ENCODE assay signal across 8 cellular contexts in the genomic region with DNA sequence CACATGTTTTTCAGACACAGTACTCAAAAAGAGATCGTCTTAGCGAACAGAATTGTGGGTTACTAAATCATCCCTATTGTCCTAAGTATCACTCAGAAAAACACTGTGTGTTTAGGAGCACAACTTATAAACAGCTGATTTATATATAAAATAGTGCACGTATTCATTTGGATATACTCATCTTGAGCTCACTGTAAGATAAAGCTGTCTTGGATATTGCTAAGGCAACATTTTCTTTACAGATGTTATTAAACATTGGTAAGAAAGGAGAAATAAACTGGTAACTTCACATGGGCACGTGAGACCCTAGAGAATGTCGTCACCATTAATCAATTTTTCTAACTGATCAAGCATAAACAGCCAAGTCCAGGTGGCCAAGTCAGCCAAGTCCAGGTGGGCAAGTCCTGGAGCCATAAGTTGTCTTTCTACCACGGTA. TPM values are rescaled to one million over a fixed set of nuclear protein-coding genes. Genes with fewer than 3 reads are reported as not detected.
DNase-seq lines count a peak whose midpoint lies in the region; ATAC-seq and TF ChIP-seq lines count a peak whose summit lies in the region.

No MANE protein-coding gene starts in this region.

- H3K9me3 ChIP-seq in PC-3 (ENCODE audit: low read length) = no peaks in the 10 kb centered on the region
- H3K9me3 ChIP-seq in fibroblast of lung (ENCODE audit: control insufficient read depth, insufficient read depth, low read depth, low read length) = no peaks in the 10 kb centered on the region

- H3K79me2 ChIP-seq in PC-3 (ENCODE audit: low read length) (peaks cover 60% of the 10 kb centered on the region), fibroblast of lung (ENCODE audit: control insufficient read depth, insufficient read depth, low read length) (peaks cover 5% of the 10 kb centered on the region)

- H3K4me1 Mint-ChIP-seq in activated CD4-positive, alpha-beta T cell treated with anti-CD3 and anti-CD28 coated beads, Interleukin-2, amount 10 ng/mL, durations not matched to agents 7 days and 5 days = peaks cover 17% of the 10 kb centered on the region

- H4K20me1 ChIP-seq in PC-3 (ENCODE audit: low read length) (peaks cover 29% of the 10 kb centered on the region), fibroblast of lung (ENCODE audit: control insufficient read depth, extremely low read depth, insufficient read depth, low read length) (no peaks in the 10 kb centered on the region)

- no peak for TF ChIP-seq CTCF in PC-3 (conservative IDR thresholded peaks at IDR 0.05; ENCODE audit: low read depth, low read length)
- no peak for TF ChIP-seq CTCF in fibroblast of lung (conservative IDR thresholded peaks at IDR 0.05 in 1 of 2, IDR thresholded peaks at IDR 0.05 in 1 of 2; ENCODE audit: low read depth in 1 of 2, low read length in 2 of 2)
- TF ChIP-seq CTCF in retinal pigment epithelial cell (conservative IDR thresholded peaks at IDR 0.05; ENCODE audit: low read depth, low read length) = no peak

- BruUV-seq in PC-3 (replicated peaks; lab: Mats Ljungman, UMichigan) = TSS peak; percentile 23

- H3K27ac Mint-ChIP-seq in activated CD4-positive, alpha-beta T cell treated with anti-CD3 and anti-CD28 coated beads, Interleukin-2, amount 10 ng/mL, durations not matched to agents 7 days and 5 days = peak overlapping the region; percentile 75

- H3K9ac ChIP-seq in PC-3 (ENCODE audit: low read length) = peak overlapping the region; percentile 75
- peak overlapping the region; percentile 65 for H3K9ac ChIP-seq in fibroblast of lung (ENCODE audit: insufficient read depth, low read length)

- peaks cover 61% of the 10 kb centered on the region for H3K27me3 Mint-ChIP-seq in activated CD4-positive, alpha-beta T cell treated with anti-CD3 and anti-CD28 coated beads, Interleukin-2, amount 10 ng/mL, durations not matched to agents 7 days and 5 days

- CTCF ChIA-PET in activated CD4-positive, alpha-beta T cell treated with anti-CD3 and anti-CD28 coated beads, Interleukin-2, amount 10 ng/mL, durations not matched to agents 7 days and 5 days (lab: Charles Lee) = no interaction called here
- CTCF ChIA-PET in PC-3 (lab: Charles Lee) = interaction anchor here (0.6 to 1.0 kb wide), 2 partner anchors 156 to 1010 kb away, joined by 3 to 4 read pairs; no protein-coding TSS in a partner anchor

- no peaks in the 10 kb centered on the region for H3K27me3 ChIP-seq in PC-3 (ENCODE audit: low read length)
- H3K27me3 ChIP-seq in fibroblast of lung (ENCODE audit: control insufficient read depth, insufficient read depth, low read length) = no peaks in the 10 kb centered on the region

- H3K9me2 ChIP-seq in PC-3 (replicated peaks; ENCODE audit: low read length) = no peaks in the 10 kb centered on the region

- H3K4me2 ChIP-seq in PC-3 (ENCODE audit: low read length) (peak overlapping the region; percentile 90), fibroblast of lung (ENCODE audit: extremely low read depth, insufficient read depth, low read length) (peak overlapping the region; percentile 96)

- DNase-seq in activated CD4-positive, alpha-beta T cell treated with anti-CD3 and anti-CD28 coated beads, Interleukin-2, amount 10 ng/mL, durations not matched to agents 7 days and 5 days = no peak
- DNase-seq in activated CD4-positive, alpha-beta T cell treated with anti-CD3 and anti-CD28 coated beads, Interleukin-2, amount 50 U/mL, for 1 hour = no peak
- DNase-seq in PC-3 = peak; percentile 38
- DNase-seq in fibroblast of lung (ENCODE audit: low read depth in 2 of 2) = no peak
- DNase-seq in retinal pigment epithelial cell (ENCODE audit: low read depth) = no peak

- H3K36me3 ChIP-seq in PC-3 (ENCODE audit: low read depth, low read length) (no peaks in the 10 kb centered on the region), fibroblast of lung (ENCODE audit: control insufficient read depth, insufficient read depth, low read length) (no peaks in the 10 kb centered on the region)

- POLR2A ChIA-PET in activated CD4-positive, alpha-beta T cell treated with anti-CD3 and anti-CD28 coated beads, Interleukin-2, amount 10 ng/mL, durations not matched to agents 7 days and 5 days (lab: Charles Lee) = no interaction called here
- POLR2A ChIA-PET in PC-3 (lab: Charles Lee; ENCODE audit: unreplicated experiment) = no interaction called here

- ATAC-seq in PC-3 (no peak), HG02759 (IDR thresholded peaks at IDR 0.05; ENCODE audit: unreplicated experiment) (no peak), GM21576 (IDR thresholded peaks at IDR 0.05; ENCODE audit: unreplicated experiment) (no peak), HG03439 (IDR thresholded peaks at IDR 0.05; ENCODE audit: unreplicated experiment) (no peak)

- H3K27ac ChIP-seq in PC-3 (ENCODE audit: low read length) (peak overlapping the region; percentile 67), fibroblast of lung (ENCODE audit: insufficient read depth, low read length) (peak overlapping the region; percentile 52)

- peaks cover 4% of the 10 kb centered on the region for H3F3A ChIP-seq in PC-3 (ENCODE audit: low read length, unreplicated experiment)

- H3K36me3 Mint-ChIP-seq in activated CD4-positive, alpha-beta T cell treated with anti-CD3 and anti-CD28 coated beads, Interleukin-2, amount 10 ng/mL, durations not matched to agents 7 days and 5 days (ENCODE audit: low read depth) = no peaks in the 10 kb centered on the region

- H3K4me3 ChIP-seq in PC-3 (ENCODE audit: low read length) (peak overlapping the region; percentile 87), fibroblast of lung (replicated peaks in 1 of 4; ENCODE audit: control extremely low read depth in 1 of 4, insufficient read depth in 1 of 4, low read depth in 3 of 4, low read length in 4 of 4) (peak overlapping the region; percentile 75 to 91 (median 86)), retinal pigment epithelial cell (ENCODE audit: low read length) (peak overlapping the region; percentile 79)

- H3K4me3 Mint-ChIP-seq in activated CD4-positive, alpha-beta T cell treated with anti-CD3 and anti-CD28 coated beads, Interleukin-2, amount 10 ng/mL, durations not matched to agents 7 days and 5 days = peak overlapping the region; percentile 71

- intact Hi-C loops in PC-3 (cut with micrococcal nuclease) = loop anchor here (2.0 kb wide), 1 partner anchor 50 kb away; no protein-coding TSS in a partner anchor

- H2AFZ ChIP-seq in PC-3 (ENCODE audit: low read length) (peak overlapping the region; percentile 71), fibroblast of lung (ENCODE audit: low read length) (peak overlapping the region; percentile 68)

- peaks cover 53% of the 10 kb centered on the region for H3K4me1 ChIP-seq in PC-3 (ENCODE audit: insufficient read depth, low read length)
- H3K4me1 ChIP-seq in fibroblast of lung (ENCODE audit: control insufficient read depth, extremely low read depth, insufficient read depth, low read length) = peaks cover 9% of the 10 kb centered on the region

- H3K9me3 Mint-ChIP-seq in activated CD4-positive, alpha-beta T cell treated with anti-CD3 and anti-CD28 coated beads, Interleukin-2, amount 10 ng/mL, durations not matched to agents 7 days and 5 days = no peaks in the 10 kb centered on the region

RNA-seq across cellular contexts. Expression of gene PAWR, which starts 1.7 kb away (rescaled TPM):
- 1 to 10 TPM; 7.6 to 8.0 TPM for total RNA-seq in activated CD4-positive, alpha-beta T cell treated with anti-CD3 and anti-CD28 coated beads, Interleukin-2, amount 10 ng/mL, durations not matched to agents 7 days and 5 days
- total RNA-seq in PC-3 (2014; rRNA removed) (141 and 214 TPM in 2 replicates), fibroblast of lung (16.0 and 16.9 TPM in 2 replicates)
- 2.7 and 6.5 TPM in 2 replicates for polyA plus RNA-seq in fibroblast of lung
- polyA plus RNA-seq in fibroblast of lung (2012) = 4.2 and 11.0 TPM in 2 replicates
- polyA minus RNA-seq in fibroblast of lung (ENCODE audit: low replicate concordance) = 1.0 and 1.2 TPM in 2 replicates
